In genomic region chr3:194405756-194406155, GRCh38 we compare ENCODE assay signal across 26 cellular contexts. TPM values are rescaled to one million over a fixed set of nuclear protein-coding genes. Genes with fewer than 3 reads are reported as not detected.
A peak's percentile ranks its signal among the peaks of the same experiment; 100 is the strongest.
DNase-seq lines count a peak whose midpoint lies in the region; ATAC-seq and TF ChIP-seq lines count a peak whose summit lies in the region.
"Had no signal": no experiment of that assay in that cellular context is flagged by ENCODE, and none has a peak within 500 bp of the region (broad histone marks: within the 10 kb centered on the region; RNA-seq: fewer than 3 reads in every experiment).

No MANE protein-coding gene starts in this region.

- H3K4me3 ChIP-seq in mesenchymal stem cell (ENCODE audit: insufficient read depth in 1 of 2, low read depth in 1 of 2, low read length in 2 of 2) (no peak overlapping the region), thyroid gland (replicated peaks in 1 of 3) (no peak overlapping the region), gastroesophageal sphincter (no peak overlapping the region)
- H3K4me3 ChIP-seq: BLaER1 had no signal

- H3K4me1 ChIP-seq in mesenchymal stem cell (ENCODE audit: control insufficient read depth, insufficient read depth, low read depth, low read length) = no peaks in the 10 kb centered on the region
- H3K4me1 ChIP-seq in thyroid gland = peaks cover 18 to 36% of the 10 kb centered on the region in 2 donors
- no peaks in the 10 kb centered on the region for H3K4me1 ChIP-seq in gastroesophageal sphincter

- H3K27ac ChIP-seq in mesenchymal stem cell (ENCODE audit: low read length, poor library complexity, severe bottlenecking) = no peak overlapping the region
- peak overlapping the region; percentile 18 to 66 (median 54) for H3K27ac ChIP-seq in thyroid gland
- H3K27ac ChIP-seq in gastroesophageal sphincter = no peak overlapping the region
- H3K27ac ChIP-seq: 22Rv1, BLaER1, HL-60 had no signal

- H3K9me3 ChIP-seq in mesenchymal stem cell (ENCODE audit: control insufficient read depth, low read length) = no peaks in the 10 kb centered on the region
- H3K9me3 ChIP-seq in thyroid gland = no peaks in the 10 kb centered on the region
- no peaks in the 10 kb centered on the region for H3K9me3 ChIP-seq in gastroesophageal sphincter
- H3K9me3 ChIP-seq: BLaER1 had no signal

- no peak for TF ChIP-seq POLR2A in thyroid gland (IDR thresholded peaks at IDR 0.05)
- no peak for TF ChIP-seq POLR2A in gastroesophageal sphincter (IDR thresholded peaks at IDR 0.05)

- DNase-seq in activated CD4-positive, alpha-beta T cell treated with anti-CD3 and anti-CD28 coated beads, Interleukin-2, amount 10 ng/mL, durations not matched to agents 24 days and 14 days = peak; percentile 46
- no peak for DNase-seq in activated CD4-positive, alpha-beta T cell treated with anti-CD3 and anti-CD28 coated beads, Interleukin-2, amount 50 U/mL, for 48 hours
- DNase-seq in WTC11 (ENCODE audit: low spot score) (no peak), mesenchymal stem cell (no peak), thyroid gland (no peak)
- DNase-seq in stimulated activated naive CD4-positive, alpha-beta T cell treated with Interleukin-2 at 50 U/mL for 16 hours (lab: John Stamatoyannopoulos, UW) = no peak
- DNase-seq: ACHN; CD4-positive, alpha-beta T cell; COR-L47; H9; KBM-7; MM.1S; NCI-H1092; NCI-H1436; NCI-H187 treated with DMSO at 0.1 percent for 48 hours; NCI-H2107; NCI-H446 treated with DMSO at 0.1 percent for 48 hours; NCI-H526 treated with DMSO at 0.1 percent for 48 hours; OCI-M1 had no signal

- intact Hi-C loops in activated CD4-positive, alpha-beta T cell treated with anti-CD3 and anti-CD28 coated beads, Interleukin-2, amount 10 ng/mL, durations not matched to agents 24 days and 14 days (cut with micrococcal nuclease) = no loop called here
- intact Hi-C loops in thyroid gland (cut with DNase I) = no loop called here

- WGBS in mesenchymal stem cell = 95% methylated on average over 2 of the region's 2 CpGs
- 74 to 81% methylated on average over 2 of the region's 2 CpGs for WGBS in thyroid gland, 2 donors
- 95 to 100% methylated on average over 2 of the region's 2 CpGs for WGBS in gastroesophageal sphincter (ENCODE audit: low coverage in 1 of 2), 2 donors

- H2AFZ ChIP-seq in mesenchymal stem cell (ENCODE audit: low read depth, low read length) = no peak overlapping the region

- no peak overlapping the region for H2BK12ac ChIP-seq in mesenchymal stem cell (ENCODE audit: low read length in 2 of 2)

- TF ChIP-seq CTCF in WTC11 (IDR thresholded peaks at IDR 0.05) = no peak
- TF ChIP-seq CTCF in thyroid gland (IDR thresholded peaks at IDR 0.05) = no peak
- no peak for TF ChIP-seq CTCF in gastroesophageal sphincter (IDR thresholded peaks at IDR 0.05)

- no peak overlapping the region for H3K27ac Mint-ChIP-seq in activated CD4-positive, alpha-beta T cell treated with anti-CD3 and anti-CD28 coated beads, Interleukin-2, amount 10 ng/mL, durations not matched to agents 24 days and 14 days
- peak overlapping the region; percentile 60 for H3K27ac Mint-ChIP-seq in WTC11
- H3K27ac Mint-ChIP-seq: CD4-positive, alpha-beta T cell had no signal

- peaks cover 35% of the 10 kb centered on the region for H3K36me3 Mint-ChIP-seq in activated CD4-positive, alpha-beta T cell treated with anti-CD3 and anti-CD28 coated beads, Interleukin-2, amount 10 ng/mL, durations not matched to agents 24 days and 14 days (ENCODE audit: low read depth)
- H3K36me3 Mint-ChIP-seq in WTC11 = peaks cover 15% of the 10 kb centered on the region

- no peak overlapping the region for H3K23ac ChIP-seq in mesenchymal stem cell (ENCODE audit: low read length in 2 of 2)

- H3K4me2 ChIP-seq in mesenchymal stem cell (ENCODE audit: low read length, poor library complexity, severe bottlenecking) = no peak overlapping the region
- H3K4me2 ChIP-seq: BLaER1 had no signal

- no peak overlapping the region for H3K14ac ChIP-seq in mesenchymal stem cell (ENCODE audit: low read length in 2 of 2)

- no peak overlapping the region for H2BK120ac ChIP-seq in mesenchymal stem cell (ENCODE audit: low read depth, low read length)

- no peaks in the 10 kb centered on the region for H3K9me3 Mint-ChIP-seq in activated CD4-positive, alpha-beta T cell treated with anti-CD3 and anti-CD28 coated beads, Interleukin-2, amount 10 ng/mL, durations not matched to agents 24 days and 14 days
- no peaks in the 10 kb centered on the region for H3K9me3 Mint-ChIP-seq in WTC11
- H3K9me3 Mint-ChIP-seq: CD4-positive, alpha-beta T cell; H9 had no signal

- H3K36me3 ChIP-seq in mesenchymal stem cell (ENCODE audit: control insufficient read depth in 1 of 2, insufficient read depth in 2 of 2, low read depth in 1 of 2, low read length in 2 of 2) (peaks cover 2 to 87% of the 10 kb centered on the region in 2 experiments), thyroid gland (no peaks in the 10 kb centered on the region), gastroesophageal sphincter (peaks cover 0 to 39% of the 10 kb centered on the region in 2 donors)

- H4K8ac ChIP-seq in mesenchymal stem cell (ENCODE audit: low read length) = no peak overlapping the region

- CTCF ChIA-PET in WTC11 (lab: Charles Lee) = interaction anchor here (0.8 to 2.5 kb wide), 4 partner anchors 10 to 70 kb away, joined by 3 to 7 read pairs (median 4); no protein-coding TSS in a partner anchor

- no peak overlapping the region for H3K4me3 Mint-ChIP-seq in activated CD4-positive, alpha-beta T cell treated with anti-CD3 and anti-CD28 coated beads, Interleukin-2, amount 10 ng/mL, durations not matched to agents 24 days and 14 days
- H3K4me3 Mint-ChIP-seq in WTC11 = no peak overlapping the region
- H3K4me3 Mint-ChIP-seq: CD4-positive, alpha-beta T cell; H9 had no signal

- no peak for TF ChIP-seq EP300 in gastroesophageal sphincter (IDR thresholded peaks at IDR 0.05)

- H3K79me1 ChIP-seq in mesenchymal stem cell (replicated peaks; ENCODE audit: low read length, poor library complexity, severe bottlenecking) = peaks cover 2% of the 10 kb centered on the region

- H3K18ac ChIP-seq in mesenchymal stem cell (ENCODE audit: low read depth in 1 of 2, low read length in 2 of 2) = no peak overlapping the region

- no peaks in the 10 kb centered on the region for H3K27me3 Mint-ChIP-seq in activated CD4-positive, alpha-beta T cell treated with anti-CD3 and anti-CD28 coated beads, Interleukin-2, amount 10 ng/mL, durations not matched to agents 24 days and 14 days
- H3K27me3 Mint-ChIP-seq in WTC11 (ENCODE audit: low read depth) = no peaks in the 10 kb centered on the region
- H3K27me3 Mint-ChIP-seq: CD4-positive, alpha-beta T cell had no signal

- no peak for ATAC-seq in WTC11
- ATAC-seq in gastroesophageal sphincter = no peak
- no peak for ATAC-seq in GM21526 (IDR thresholded peaks at IDR 0.05; ENCODE audit: low FRiP score, unreplicated experiment)
- ATAC-seq: HepG2 had no signal

- no peak overlapping the region for H4K91ac ChIP-seq in mesenchymal stem cell (ENCODE audit: low read length)

- H3K9ac ChIP-seq in mesenchymal stem cell (ENCODE audit: low read length) = peak overlapping the region; percentile 37
- H3K9ac ChIP-seq: BLaER1 had no signal

- H2BK5ac ChIP-seq in mesenchymal stem cell (ENCODE audit: low read depth, low read length, poor library complexity, severe bottlenecking) = no peak overlapping the region

- POLR2A ChIA-PET in WTC11 (lab: Charles Lee) = no interaction called here

- H2BK15ac ChIP-seq in mesenchymal stem cell (ENCODE audit: low read depth, poor library complexity, severe bottlenecking) = no peak overlapping the region

- H3K4me1 Mint-ChIP-seq in activated CD4-positive, alpha-beta T cell treated with anti-CD3 and anti-CD28 coated beads, Interleukin-2, amount 10 ng/mL, durations not matched to agents 24 days and 14 days = peaks cover 8% of the 10 kb centered on the region
- H3K4me1 Mint-ChIP-seq in WTC11 = no peaks in the 10 kb centered on the region

- no peak overlapping the region for H2AK5ac ChIP-seq in mesenchymal stem cell (ENCODE audit: low read length, severe bottlenecking)

- no peaks in the 10 kb centered on the region for H3K27me3 ChIP-seq in mesenchymal stem cell (ENCODE audit: control insufficient read depth in 1 of 2, insufficient read depth in 1 of 2, low read length in 2 of 2)
- no peaks in the 10 kb centered on the region for H3K27me3 ChIP-seq in thyroid gland
- no peaks in the 10 kb centered on the region for H3K27me3 ChIP-seq in gastroesophageal sphincter
- H3K27me3 ChIP-seq: BLaER1 had no signal

- H3K4ac ChIP-seq in mesenchymal stem cell (ENCODE audit: low read depth in 1 of 2, low read length in 2 of 2) = no peak overlapping the region

TF ChIP-seq in WTC11, 78 proteins besides CTCF, POLR2A, EP300 and RAD21 (continues in another document):
- TF ChIP-seq NR3C1 (CRISPR knock-in tag; conservative IDR thresholded peaks at IDR 0.05; ENCODE audit: low read depth) (no peak), IRF1 (CRISPR knock-in tag; IDR thresholded peaks at IDR 0.05) (no peak), NFE2L1 (CRISPR knock-in tag; IDR thresholded peaks at IDR 0.05) (no peak)

RNA-seq across cellular contexts. Expression of gene GP5, which starts 6.7 kb away (rescaled TPM):
- 0.12 and 0.26 TPM in 2 replicates for total RNA-seq in activated CD4-positive, alpha-beta T cell treated with anti-CD3 and anti-CD28 coated beads, Interleukin-2, amount 10 ng/mL, durations not matched to agents 24 days and 14 days
- total RNA-seq in WTC11 (2021) = 0.09 to 0.16 TPM (median 0.11 TPM) in 3 replicates
- 0.03 TPM for polyA plus RNA-seq in mesenchymal stem cell (2013, experiment 1 of 2)
- polyA plus RNA-seq in mesenchymal stem cell (2013, experiment 2 of 2) = 0.03 TPM
- 1 to 10 TPM in 1 of 4 donors, under 1 TPM in 3; 0.39 to 1.2 (median 0.74) TPM for total RNA-seq in thyroid gland
- total RNA-seq in gastroesophageal sphincter = under 1 TPM in 1 of 4 donors, not detected in 3; 0.31 TPM
- total RNA-seq: H9, HepG2, HT-29 had no signal
- polyA plus RNA-seq: HepG2 had no signal

RNA-seq across cellular contexts. Expression of gene LRRC15, which starts 36.2 kb away (rescaled TPM):
- total RNA-seq in activated CD4-positive, alpha-beta T cell treated with anti-CD3 and anti-CD28 coated beads, Interleukin-2, amount 10 ng/mL, durations not matched to agents 24 days and 14 days = not detected in 2 replicates
- total RNA-seq in WTC11 (2021) (0.07 to 0.11 TPM (median 0.11 TPM) in 3 replicates), thyroid gland (1 to 10 TPM in 3 of 4 donors, under 1 TPM in 1; 0.79 to 6.7 (median 1.4) TPM), gastroesophageal sphincter (under 1 TPM in 3 of 4 donors, not detected in 1; 0.42 to 0.67 (median 0.49) TPM)
- polyA plus RNA-seq in mesenchymal stem cell (2013, experiment 1 of 2) = 0.55 TPM
- 0.56 TPM for polyA plus RNA-seq in mesenchymal stem cell (2013, experiment 2 of 2)
- total RNA-seq: CD4-positive, alpha-beta T cell; HepG2; HT-29 had no signal
- polyA plus RNA-seq: HepG2 had no signal

RNA-seq across cellular contexts. Expression of gene CPN2, which starts 54.6 kb away (rescaled TPM):
- total RNA-seq in activated CD4-positive, alpha-beta T cell treated with anti-CD3 and anti-CD28 coated beads, Interleukin-2, amount 10 ng/mL, durations not matched to agents 24 days and 14 days = not detected in 2 replicates
- 0.09 to 0.14 TPM in 2 of 3 replicates, not detected in the other for total RNA-seq in WTC11 (2021)
- polyA plus RNA-seq in mesenchymal stem cell (2013, experiment 1 of 2) = not detected
- polyA plus RNA-seq in mesenchymal stem cell (2013, experiment 2 of 2) = not detected
- total RNA-seq in thyroid gland = not detected
- not detected for total RNA-seq in gastroesophageal sphincter
- total RNA-seq: CD4-positive, alpha-beta T cell; H9; HT-29 had no signal

Comparison
In these comparisons a context has a peak if more than half of its experiments do, and no peak if none do; other contexts are left out.
1. H3K27ac ChIP-seq: peak in thyroid gland (3 of 3); none in mesenchymal stem cell (single experiment) and gastroesophageal sphincter (0 of 4).